In the genomic region with DNA sequence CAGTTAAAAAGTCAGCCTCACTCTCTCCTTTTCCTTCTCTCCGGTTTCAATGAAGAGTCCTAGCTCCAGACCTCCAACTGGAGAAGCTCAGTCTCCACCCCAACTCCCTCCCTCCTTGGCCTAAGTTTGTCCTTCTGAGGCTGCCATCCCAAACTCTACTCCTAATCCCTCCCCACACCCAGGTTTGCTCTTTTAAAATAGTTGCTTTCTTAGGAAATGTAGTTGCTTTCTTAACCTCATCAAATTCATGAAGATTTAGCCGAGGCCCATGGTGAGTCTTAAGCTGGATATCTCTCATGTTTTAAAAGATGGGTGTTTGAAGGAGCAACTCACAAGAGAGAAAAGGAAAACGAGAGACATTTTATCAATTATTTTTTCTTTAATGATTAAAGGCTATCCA, we compare ENCODE assay signal across 8 cellular contexts. TPM values are rescaled to one million over a fixed set of nuclear protein-coding genes. Genes with fewer than 3 reads are reported as not detected.
DNase-seq lines count a peak whose midpoint lies in the region; ATAC-seq and TF ChIP-seq lines count a peak whose summit lies in the region.

No MANE protein-coding gene starts in this region.

- no peaks in the 10 kb centered on the region for H3K9me3 ChIP-seq in upper lobe of right lung

- no peaks in the 10 kb centered on the region for H3K27me3 ChIP-seq in brain microvascular endothelial cell (replicated peaks)
- no peaks in the 10 kb centered on the region for H3K27me3 ChIP-seq in kidney epithelial cell (ENCODE audit: control insufficient read depth, insufficient read depth, low read length)
- no peaks in the 10 kb centered on the region for H3K27me3 ChIP-seq in upper lobe of right lung

- no peak for TF ChIP-seq CTCF in NB4 (IDR thresholded peaks at IDR 0.05; ENCODE audit: low read depth, low read length)
- TF ChIP-seq CTCF in brain microvascular endothelial cell (IDR thresholded peaks at IDR 0.05; ENCODE audit: low read depth, low read length, missing control alignments): no peak
- TF ChIP-seq CTCF in kidney epithelial cell (IDR thresholded peaks at IDR 0.05; ENCODE audit: insufficient read depth, low read length, poor library complexity, severe bottlenecking): no peak
- TF ChIP-seq CTCF in upper lobe of right lung (IDR thresholded peaks at IDR 0.05): no peak

- H3K36me3 ChIP-seq in brain microvascular endothelial cell (replicated peaks): no peaks in the 10 kb centered on the region
- no peaks in the 10 kb centered on the region for H3K36me3 ChIP-seq in kidney epithelial cell (ENCODE audit: control insufficient read depth, insufficient read depth, low read length)
- H3K36me3 ChIP-seq in upper lobe of right lung: peaks cover 5% of the 10 kb centered on the region

- intact Hi-C loops in upper lobe of right lung (cut with DNase I): no loop called here

- DNase-seq in ELR (ENCODE audit: low read depth) (peak; percentile 80), NB4 (ENCODE audit: low read depth) (peak; percentile 48), brain microvascular endothelial cell (peak; percentile 67), kidney epithelial cell (ENCODE audit: low read depth) (no peak), upper lobe of right lung (no peak), NCI-H128 (lab: John Stamatoyannopoulos, UW; ENCODE audit: unreplicated experiment) (no peak), NCI-H146 treated with DMSO at 0.1 percent for 48 hours (lab: John Stamatoyannopoulos, UW; ENCODE audit: unreplicated experiment) (no peak), NCI-H1436 treated with DMSO at 0.1 percent for 48 hours (lab: John Stamatoyannopoulos, UW) (no peak)

- H3K4me3 ChIP-seq in NB4 (ENCODE audit: low read depth, low read length) (peak overlapping the region; percentile 21), brain microvascular endothelial cell (ENCODE audit: low read depth, low read length) (peak overlapping the region; percentile 81), kidney epithelial cell (ENCODE audit: low read depth, low read length) (peak overlapping the region; percentile 2), upper lobe of right lung (peak overlapping the region; percentile 73)

- TF ChIP-seq POLR2A in NB4 (IDR thresholded peaks at IDR 0.05; ENCODE audit: extremely low read depth, insufficient read length): no peak

- in situ Hi-C loops in brain microvascular endothelial cell (cut with HindIII; ENCODE audit: low pct_ligation_motif_present, low sequenced_read_pairs): no loop called here

- H3K4me1 ChIP-seq in upper lobe of right lung: peaks cover 8% of the 10 kb centered on the region

- no peak for ATAC-seq in upper lobe of right lung

- H3K27ac ChIP-seq in brain microvascular endothelial cell (no peak overlapping the region), upper lobe of right lung (no peak overlapping the region)

RNA-seq across cellular contexts. Expression of gene LANCL1, which starts 0.9 kb away (rescaled TPM):
- total RNA-seq in kidney epithelial cell (29.5 and 33.1 TPM in 2 replicates), upper lobe of right lung (32.2 TPM)

Comparison
In these comparisons a context has a peak if more than half of its experiments do, and no peak if none do; other contexts are left out.
1. DNase-seq: peak in ELR (single experiment), NB4 (single experiment) and brain microvascular endothelial cell (single experiment); none in kidney epithelial cell (single experiment), upper lobe of right lung (single experiment), NCI-H128 (single experiment), NCI-H146 treated with DMSO at 0.1 percent for 48 hours (single experiment) and NCI-H1436 treated with DMSO at 0.1 percent for 48 hours (single experiment).
2. H3K4me3 ChIP-seq: peak in every context shown above with its lines; median percentile 81 in brain microvascular endothelial cell; 73 in upper lobe of right lung; 21 in NB4; 2 in kidney epithelial cell.